ENCODE assay signal across 8 cellular contexts in the genomic region with DNA sequence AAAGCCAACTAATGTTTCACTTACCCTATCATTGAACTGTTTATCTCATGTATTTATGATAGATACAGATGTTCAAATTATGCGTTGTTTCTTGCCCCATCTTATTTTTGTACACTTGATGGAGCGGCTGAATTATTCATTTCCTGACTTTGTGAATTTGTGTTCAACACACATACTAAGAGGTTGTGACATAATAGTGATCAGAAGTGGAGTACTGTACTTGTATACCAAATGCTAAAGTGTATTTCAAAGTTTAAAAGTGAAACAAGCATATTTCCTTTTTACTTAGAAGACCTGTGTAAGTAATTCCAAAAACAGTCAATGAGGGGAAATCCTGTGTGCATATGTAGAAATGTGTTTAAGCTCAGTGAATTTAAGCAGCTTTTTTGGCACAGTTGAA. TPM values are rescaled to one million over a fixed set of nuclear protein-coding genes. Genes with fewer than 3 reads are reported as not detected.
DNase-seq lines count a peak whose midpoint lies in the region; ATAC-seq and TF ChIP-seq lines count a peak whose summit lies in the region.

No MANE protein-coding gene starts in this region.

- H3K9me3 ChIP-seq in CD8-positive, alpha-beta T cell (ENCODE audit: low read length), result no peaks in the 10 kb centered on the region
- H3K9me3 ChIP-seq in OCI-LY3 (ENCODE audit: insufficient read depth, low read length), result no peaks in the 10 kb centered on the region
- H3K9me3 ChIP-seq in endodermal cell (ENCODE audit: control insufficient read depth, low read length), result no peaks in the 10 kb centered on the region
- H3K9me3 ChIP-seq in osteoblast (ENCODE audit: low read depth, low read length), result no peaks in the 10 kb centered on the region

- no peaks in the 10 kb centered on the region for H3K9me3 Mint-ChIP-seq in CD8-positive, alpha-beta T cell
- no peaks in the 10 kb centered on the region for H3K9me3 Mint-ChIP-seq in endodermal cell

- H3K4me1 Mint-ChIP-seq in CD8-positive, alpha-beta T cell (ENCODE audit: low read depth), result peaks cover 51% of the 10 kb centered on the region
- H3K4me1 Mint-ChIP-seq in endodermal cell, result peaks cover 18% of the 10 kb centered on the region

- peak overlapping the region; percentile 96 for H3K27ac ChIP-seq in CD8-positive, alpha-beta T cell (ENCODE audit: low read depth, low read length)
- H3K27ac ChIP-seq in OCI-LY3 (ENCODE audit: low read length), result peak overlapping the region; percentile 88
- H3K27ac ChIP-seq in endodermal cell (ENCODE audit: low read depth, low read length), result no peak overlapping the region
- peak overlapping the region; percentile 83 for H3K27ac ChIP-seq in osteoblast (ENCODE audit: low read depth, low read length)

- H3K9ac ChIP-seq in OCI-LY3 (ENCODE audit: low read length) (peak overlapping the region; percentile 98), endodermal cell (ENCODE audit: extremely low read depth, low read length, poor library complexity, severe bottlenecking) (no peak overlapping the region)

- no peaks in the 10 kb centered on the region for H3K27me3 ChIP-seq in CD8-positive, alpha-beta T cell (ENCODE audit: insufficient read depth, low read length)
- H3K27me3 ChIP-seq in OCI-LY3 (ENCODE audit: low read depth, low read length), result no peaks in the 10 kb centered on the region
- H3K27me3 ChIP-seq in endodermal cell (ENCODE audit: control insufficient read depth, insufficient read depth, low read length, poor library complexity, severe bottlenecking), result no peaks in the 10 kb centered on the region
- H3K27me3 ChIP-seq in osteoblast (ENCODE audit: insufficient read depth, low read length), result no peaks in the 10 kb centered on the region

- peaks cover 60% of the 10 kb centered on the region for H3K36me3 Mint-ChIP-seq in CD8-positive, alpha-beta T cell
- H3K36me3 Mint-ChIP-seq in endodermal cell (ENCODE audit: low read depth), result peaks cover 35% of the 10 kb centered on the region

- H3K4me3 Mint-ChIP-seq in CD8-positive, alpha-beta T cell, result peak overlapping the region; percentile 96
- H3K4me3 Mint-ChIP-seq in endodermal cell, result peak overlapping the region; percentile 89

- no peak overlapping the region for H2AFZ ChIP-seq in OCI-LY3 (ENCODE audit: low read depth, low read length)
- no peak overlapping the region for H2AFZ ChIP-seq in osteoblast (ENCODE audit: low read length)

- H3K27me3 Mint-ChIP-seq in CD8-positive, alpha-beta T cell (ENCODE audit: low read depth), result no peaks in the 10 kb centered on the region
- H3K27me3 Mint-ChIP-seq in endodermal cell (ENCODE audit: insufficient read depth), result no peaks in the 10 kb centered on the region

- 96% methylated on average over 2 of the region's 2 CpGs; no CpG with 5 or more reads in 1 of the 2 experiments for WGBS in endodermal cell (ENCODE audit: insufficient coverage in 1 of 2, insufficient read length in 1 of 2), 2 experiments

- POLR2A ChIA-PET in CD8-positive, alpha-beta T cell (lab: Charles Lee), result interaction anchor here (2.1 to 2.6 kb wide), 2 partner anchors 12 to 23 kb away, joined by 8 to 11 read pairs; no protein-coding TSS in a partner anchor

- no peak for ATAC-seq in CD8-positive, alpha-beta T cell
- ATAC-seq in GM21515 (IDR thresholded peaks at IDR 0.05; ENCODE audit: unreplicated experiment), result no peak
- ATAC-seq in HG03432 (IDR thresholded peaks at IDR 0.05; ENCODE audit: unreplicated experiment), result no peak

- peaks cover 38% of the 10 kb centered on the region for H3K4me1 ChIP-seq in CD8-positive, alpha-beta T cell (ENCODE audit: insufficient read depth, low read length)
- H3K4me1 ChIP-seq in OCI-LY3 (ENCODE audit: low read length) (peaks cover 62% of the 10 kb centered on the region), endodermal cell (ENCODE audit: control insufficient read depth, insufficient read depth, low read length) (no peaks in the 10 kb centered on the region), osteoblast (ENCODE audit: insufficient read depth, low read length) (peaks cover 20% of the 10 kb centered on the region)

- H3K79me2 ChIP-seq in OCI-LY3 (ENCODE audit: low read length) (peaks cover 95% of the 10 kb centered on the region), osteoblast (ENCODE audit: insufficient read depth, low read length) (peaks cover 56% of the 10 kb centered on the region)

- peak overlapping the region; percentile 79 for H3K4me2 ChIP-seq in OCI-LY3 (ENCODE audit: low read length)
- H3K4me2 ChIP-seq in osteoblast (ENCODE audit: insufficient read depth, low read length), result peak overlapping the region; percentile 81

- intact Hi-C loops in CD8-positive, alpha-beta T cell (cut with DNase I, micrococcal nuclease), result loop anchor here (1.0 to 10.0 kb wide), 5 partner anchors 164 to 1146 kb away; partner anchors contain the start of genes PCNP (in 1 of the 2), RPL24 (in 1 of the 2), TFG (in 1 of the 2) and ZBTB11 (in 1 of the 2)

- peaks cover 40% of the 10 kb centered on the region for H3K36me3 ChIP-seq in CD8-positive, alpha-beta T cell (ENCODE audit: insufficient read depth, low read length)
- H3K36me3 ChIP-seq in OCI-LY3 (replicated peaks; ENCODE audit: low read depth, low read length) (peaks cover 69% of the 10 kb centered on the region), endodermal cell (ENCODE audit: control insufficient read depth, insufficient read depth, low read length) (peaks cover 38% of the 10 kb centered on the region), osteoblast (ENCODE audit: insufficient read depth, low read length) (peaks cover 50% of the 10 kb centered on the region)

- H3K27ac Mint-ChIP-seq in CD8-positive, alpha-beta T cell, result peak overlapping the region; percentile 97
- H3K27ac Mint-ChIP-seq in endodermal cell, result no peak overlapping the region

- peak overlapping the region; percentile 92 for H3K4me3 ChIP-seq in CD8-positive, alpha-beta T cell (ENCODE audit: low read depth, low read length)
- H3K4me3 ChIP-seq in OCI-LY3 (ENCODE audit: low read length) (peak overlapping the region; percentile 95), endodermal cell (ENCODE audit: low read length) (peak overlapping the region; percentile 95), osteoblast (ENCODE audit: insufficient read depth, low read length) (peak overlapping the region; percentile 83)

- DNase-seq in CD8-positive, alpha-beta T cell, result no peak
- DNase-seq in endodermal cell (no peak), osteoblast (ENCODE audit: insufficient read length, low spot score, missing footprints) (peak; percentile 80), NCI-H82 treated with DMSO at 0.1 percent for 48 hours (lab: John Stamatoyannopoulos, UW; ENCODE audit: unreplicated experiment) (no peak), DMS153 (lab: John Stamatoyannopoulos, UW) (no peak)

- CTCF ChIA-PET in CD8-positive, alpha-beta T cell (lab: Charles Lee), result interaction anchor here (0.8 to 3.6 kb wide), 7 partner anchors 19 to 378 kb away, joined by 3 to 13 read pairs (median 3); no protein-coding TSS in a partner anchor

- peaks cover 75% of the 10 kb centered on the region for H4K20me1 ChIP-seq in OCI-LY3 (ENCODE audit: insufficient read depth, low read length)
- H4K20me1 ChIP-seq in osteoblast (ENCODE audit: insufficient read depth, low read length), result peaks cover 47% of the 10 kb centered on the region

- no peak for TF ChIP-seq CTCF in CD8-positive, alpha-beta T cell (IDR thresholded peaks at IDR 0.05)
- TF ChIP-seq CTCF in OCI-LY3 (IDR thresholded peaks at IDR 0.05; ENCODE audit: low read depth, low read length) (no peak), endodermal cell (conservative IDR thresholded peaks at IDR 0.05) (no peak), osteoblast (IDR thresholded peaks at IDR 0.05; ENCODE audit: extremely low read depth, low read depth, low read length) (no peak)

RNA-seq across cellular contexts. Expression of gene NFKBIZ, which starts 1.8 kb away (rescaled TPM):
- 100 to 1,000 TPM; 460 to 477 TPM for total RNA-seq in CD8-positive, alpha-beta T cell
- total RNA-seq in endodermal cell (1 to 10 TPM; 5.9 to 6.6 TPM), osteoblast (51.9 and 55.0 TPM in 2 replicates)
- 4.8 TPM for polyA plus RNA-seq in endodermal cell (2013, experiment 1 of 2)
- polyA plus RNA-seq in endodermal cell (2013, experiment 2 of 2), result 4.6 TPM
